In the genomic region with DNA sequence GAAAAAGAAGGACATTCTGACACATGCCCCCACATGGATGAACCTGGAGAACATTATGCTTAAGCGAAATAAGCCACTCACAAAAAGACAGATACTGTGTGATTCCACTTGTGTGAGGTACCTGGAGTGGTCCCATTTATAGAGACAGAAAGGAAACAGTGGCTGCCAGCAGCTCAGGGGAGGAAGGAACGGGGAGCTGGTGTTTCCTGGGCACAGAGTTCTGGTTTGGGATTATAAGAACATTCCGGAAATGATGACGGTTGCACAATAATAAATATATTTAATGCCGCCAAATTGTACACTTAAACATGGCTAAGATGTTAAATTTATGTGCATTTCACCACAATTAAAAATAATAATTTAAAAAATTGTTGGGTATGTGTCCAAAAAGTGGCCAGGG, we compare ENCODE assay signal across 20 cellular contexts. TPM values are rescaled to one million over a fixed set of nuclear protein-coding genes. Genes with fewer than 3 reads are reported as not detected.
"Had no signal": no experiment of that assay in that cellular context is flagged by ENCODE, and none has a peak within 500 bp of the region (broad histone marks: within the 10 kb centered on the region; RNA-seq: fewer than 3 reads in every experiment).

No MANE protein-coding gene starts in this region.

- H3K4me3 Mint-ChIP-seq: naive thymus-derived CD8-positive, alpha-beta T cell; neural progenitor cell; stimulated activated naive B cell treated with anti-CD40 and anti-IgM and Interleukin-4, amounts not matched to agents 10 μg/mL and 1 μg/mL and 100 μg/mL, for 72 hours; stimulated activated naive CD8-positive, alpha-beta T cell treated with anti-CD3 and anti-CD28 coated beads, Interleukin-15, amount 100 ng/mL, for 72 hours had no signal

- H3K36me3 Mint-ChIP-seq: naive thymus-derived CD8-positive, alpha-beta T cell; neural progenitor cell; stimulated activated naive B cell treated with anti-CD40 and anti-IgM and Interleukin-4, amounts not matched to agents 10 μg/mL and 1 μg/mL and 100 μg/mL, for 72 hours had no signal

- H3K4me3 ChIP-seq: mucosa of descending colon, neural progenitor cell, pancreas, testis, tibial nerve had no signal

- H3K27me3 ChIP-seq: foreskin keratinocyte, neural progenitor cell, pancreas, right lobe of liver, testis, tibial nerve had no signal

- H3K9me3 ChIP-seq: mucosa of descending colon, pancreas, right lobe of liver, testis, tibial nerve had no signal

- H3K36me3 ChIP-seq: neural progenitor cell, pancreas, right lobe of liver, tibial nerve had no signal

- H3K27ac ChIP-seq: foreskin keratinocyte, neural progenitor cell, pancreas, testis, tibial nerve had no signal

- H3K27me3 Mint-ChIP-seq: stimulated activated naive CD8-positive, alpha-beta T cell treated with anti-CD3 and anti-CD28 coated beads, Interleukin-15, amount 100 ng/mL, for 72 hours had no signal

- H3K4me1 ChIP-seq: tibial nerve had no signal

- ATAC-seq: foreskin keratinocyte; left ventricle myocardium superior; naive thymus-derived CD8-positive, alpha-beta T cell; pancreas; right lobe of liver; stimulated activated naive B cell treated with anti-CD40 and anti-IgM and Interleukin-4, amounts not matched to agents 10 μg/mL and 1 μg/mL and 100 μg/mL, for 72 hours; stimulated activated naive CD8-positive, alpha-beta T cell treated with anti-CD3 and anti-CD28 coated beads, Interleukin-15, amount 100 ng/mL, for 72 hours had no signal

- FAIRE-seq: pancreas had no signal

- DNase-seq: erythroblast; foreskin keratinocyte; head of caudate nucleus; hippocampal formation; left colon; left ventricle myocardium superior; mucosa of descending colon; naive thymus-derived CD8-positive, alpha-beta T cell; occipital lobe; pancreas; retina; right lobe of liver; stimulated activated CD4-positive, alpha-beta T cell treated with anti-CD3 and anti-CD28 coated beads, Interleukin-2, amount 100 ng/mL, for 24 hours; stimulated activated CD4-positive, alpha-beta T cell treated with anti-CD3 and anti-CD28 coated beads, Interleukin-4, amount 100 ng/mL, for 4 hours; stimulated activated naive B cell treated with anti-CD40 and anti-IgM and Interleukin-4, amounts not matched to agents 10 μg/mL and 1 μg/mL and 100 μg/mL, for 72 hours; stimulated activated naive CD8-positive, alpha-beta T cell treated with anti-CD3 and anti-CD28 coated beads, Interleukin-15, amount 100 ng/mL, for 72 hours; testis had no signal

- H3K9ac ChIP-seq: neural progenitor cell had no signal

- H3K4me1 Mint-ChIP-seq: stimulated activated naive CD8-positive, alpha-beta T cell treated with anti-CD3 and anti-CD28 coated beads, Interleukin-15, amount 100 ng/mL, for 72 hours had no signal

- H3K9me3 Mint-ChIP-seq: naive thymus-derived CD8-positive, alpha-beta T cell; neural progenitor cell; stimulated activated naive B cell treated with anti-CD40 and anti-IgM and Interleukin-4, amounts not matched to agents 10 μg/mL and 1 μg/mL and 100 μg/mL, for 72 hours; stimulated activated naive CD8-positive, alpha-beta T cell treated with anti-CD3 and anti-CD28 coated beads, Interleukin-15, amount 100 ng/mL, for 72 hours had no signal

- H3K27ac Mint-ChIP-seq: neural progenitor cell; progenitor cell of endocrine pancreas; stimulated activated naive B cell treated with anti-CD40 and anti-IgM and Interleukin-4, amounts not matched to agents 10 μg/mL and 1 μg/mL and 100 μg/mL, for 72 hours; stimulated activated naive CD8-positive, alpha-beta T cell treated with anti-CD3 and anti-CD28 coated beads, Interleukin-15, amount 100 ng/mL, for 72 hours had no signal

- H2AFZ ChIP-seq: neural progenitor cell had no signal

RNA-seq across cellular contexts. Expression of a gene that starts 33.0 kb away (rescaled TPM):
- total RNA-seq: naive thymus-derived CD8-positive, alpha-beta T cell had no signal
